In the genomic region with DNA sequence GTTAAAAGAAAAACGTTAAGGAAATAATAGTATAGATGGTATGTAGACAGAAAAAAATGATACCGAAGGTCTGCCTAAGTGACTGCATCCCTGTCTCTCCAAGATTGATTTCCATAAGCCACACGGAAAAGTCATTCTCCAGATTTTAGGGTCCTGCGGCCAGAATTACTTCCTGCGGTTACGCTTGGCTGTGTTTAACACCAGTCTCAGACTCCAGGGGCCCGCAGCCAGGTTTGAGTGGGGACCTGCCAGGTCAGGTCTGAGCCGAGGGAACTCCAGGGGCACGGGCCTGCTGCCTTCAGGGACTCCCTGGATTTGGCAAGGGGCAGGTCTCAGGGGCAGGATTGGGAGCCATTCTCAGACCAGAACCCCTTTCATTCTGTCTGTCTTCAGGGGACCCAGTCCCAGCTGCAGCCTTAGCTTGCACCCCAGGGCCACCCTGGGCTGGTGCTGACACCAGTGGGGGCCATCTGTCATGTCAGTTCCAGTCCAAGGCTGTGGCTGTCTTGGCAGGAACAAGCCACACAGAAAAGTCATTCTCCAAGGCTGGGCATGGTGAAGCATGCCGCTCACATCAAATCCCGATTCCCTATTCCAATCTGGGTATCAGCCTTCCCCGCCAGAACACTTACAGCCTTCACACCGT, we compare ENCODE assay signal across 1 cellular context.
TF ChIP-seq lines count a peak whose summit lies in the region.

No MANE protein-coding gene starts in this region.

TF ChIP-seq in WTC11, 78 proteins besides CTCF, POLR2A, EP300 and RAD21 (continued from another document):
- TF ChIP-seq, protein P1, sequence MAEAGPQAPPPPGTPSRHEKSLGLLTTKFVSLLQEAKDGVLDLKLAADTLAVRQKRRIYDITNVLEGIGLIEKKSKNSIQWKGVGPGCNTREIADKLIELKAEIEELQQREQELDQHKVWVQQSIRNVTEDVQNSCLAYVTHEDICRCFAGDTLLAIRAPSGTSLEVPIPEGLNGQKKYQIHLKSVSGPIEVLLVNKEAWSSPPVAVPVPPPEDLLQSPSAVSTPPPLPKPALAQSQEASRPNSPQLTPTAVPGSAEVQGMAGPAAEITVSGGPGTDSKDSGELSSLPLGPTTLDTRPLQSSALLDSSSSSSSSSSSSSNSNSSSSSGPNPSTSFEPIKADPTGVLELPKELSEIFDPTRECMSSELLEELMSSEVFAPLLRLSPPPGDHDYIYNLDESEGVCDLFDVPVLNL (CRISPR knock-in tag; IDR thresholded peaks at IDR 0.05; ENCODE audit: borderline replicate concordance, low read depth), result no peak
- TF ChIP-seq, protein P2, sequence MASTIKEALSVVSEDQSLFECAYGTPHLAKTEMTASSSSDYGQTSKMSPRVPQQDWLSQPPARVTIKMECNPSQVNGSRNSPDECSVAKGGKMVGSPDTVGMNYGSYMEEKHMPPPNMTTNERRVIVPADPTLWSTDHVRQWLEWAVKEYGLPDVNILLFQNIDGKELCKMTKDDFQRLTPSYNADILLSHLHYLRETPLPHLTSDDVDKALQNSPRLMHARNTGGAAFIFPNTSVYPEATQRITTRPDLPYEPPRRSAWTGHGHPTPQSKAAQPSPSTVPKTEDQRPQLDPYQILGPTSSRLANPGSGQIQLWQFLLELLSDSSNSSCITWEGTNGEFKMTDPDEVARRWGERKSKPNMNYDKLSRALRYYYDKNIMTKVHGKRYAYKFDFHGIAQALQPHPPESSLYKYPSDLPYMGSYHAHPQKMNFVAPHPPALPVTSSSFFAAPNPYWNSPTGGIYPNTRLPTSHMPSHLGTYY (CRISPR knock-in tag; IDR thresholded peaks at IDR 0.05), result no peak
